9 cellular contexts compared by ENCODE assay signal in the genomic region with DNA sequence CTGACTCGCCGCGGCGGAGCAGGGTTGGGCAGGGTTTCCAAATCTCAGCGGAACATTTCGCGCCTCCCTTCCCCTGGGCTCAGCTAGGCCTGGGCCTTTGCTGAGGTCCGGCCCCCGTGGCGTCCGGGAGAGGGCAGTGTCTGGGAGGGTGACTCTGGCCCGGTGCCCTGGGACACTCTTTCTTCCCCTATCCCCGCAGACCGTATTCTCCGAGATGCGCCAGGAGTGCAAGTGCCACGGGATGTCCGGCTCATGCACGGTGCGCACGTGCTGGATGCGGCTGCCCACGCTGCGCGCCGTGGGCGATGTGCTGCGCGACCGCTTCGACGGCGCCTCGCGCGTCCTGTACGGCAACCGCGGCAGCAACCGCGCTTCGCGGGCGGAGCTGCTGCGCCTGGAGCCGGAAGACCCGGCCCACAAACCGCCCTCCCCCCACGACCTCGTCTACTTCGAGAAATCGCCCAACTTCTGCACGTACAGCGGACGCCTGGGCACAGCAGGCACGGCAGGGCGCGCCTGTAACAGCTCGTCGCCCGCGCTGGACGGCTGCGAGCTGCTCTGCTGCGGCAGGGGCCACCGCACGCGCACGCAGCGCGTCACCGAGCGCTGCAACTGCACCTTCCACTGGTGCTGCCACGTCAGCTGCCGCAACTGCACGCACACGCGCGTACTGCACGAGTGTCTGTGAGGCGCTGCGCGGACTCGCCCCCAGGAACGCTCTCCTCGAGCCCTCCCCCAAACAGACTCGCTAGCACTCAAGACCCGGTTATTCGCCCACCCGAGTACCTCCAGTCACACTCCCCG. TPM values are rescaled to one million over a fixed set of nuclear protein-coding genes. Genes with fewer than 3 reads are reported as not detected.
DNase-seq lines count a peak whose midpoint lies in the region; ATAC-seq, FAIRE-seq and TF ChIP-seq lines count a peak whose summit lies in the region.
"Had no signal": no experiment of that assay in that cellular context is flagged by ENCODE, and none has a peak within 500 bp of the region (broad histone marks: within the 10 kb centered on the region; RNA-seq: fewer than 3 reads in every experiment).

No MANE protein-coding gene starts in this region.

- TF ChIP-seq CTCF in neural crest cell (conservative IDR thresholded peaks at IDR 0.05), result no peak

- TF ChIP-seq POLR2A in GM12891 (IDR thresholded peaks at IDR 0.05; ENCODE audit: low read depth, low read length), result no peak

- H3K27me3 Mint-ChIP-seq in neural crest cell (ENCODE audit: low read depth), result peaks cover 99% of the 10 kb centered on the region

- no peaks in the 10 kb centered on the region for H3K9me3 Mint-ChIP-seq in neural crest cell

- H3K36me3 Mint-ChIP-seq in neural crest cell (ENCODE audit: low read depth), result no peaks in the 10 kb centered on the region

- H3K4me1 Mint-ChIP-seq in neural crest cell, result peaks cover 27% of the 10 kb centered on the region

- FAIRE-seq in GM12891 (lab: Jason Lieb, UNC), result peak; percentile 80

- H3K4me3 Mint-ChIP-seq in neural crest cell, result peak overlapping the region; percentile 65

- DNase-seq in GM12891 (ENCODE audit: insufficient read length, low spot score) (no peak), T-helper 22 cell (ENCODE audit: low read depth) (peak; percentile 51), neural crest cell (ENCODE audit: low read depth, low spot score) (no peak), dermis blood vessel endothelial cell (no peak), NCI-H2029 treated with DMSO at 0.1 percent for 48 hours (lab: John Stamatoyannopoulos, UW) (no peak)
- peak; percentile 14 for DNase-seq in effector CD8-positive, alpha-beta T cell (lab: John Stamatoyannopoulos, UW)

- H3K27ac Mint-ChIP-seq in neural crest cell (ENCODE audit: unreplicated experiment), result no peak overlapping the region

- ATAC-seq in HG02623 (IDR thresholded peaks at IDR 0.05; ENCODE audit: unreplicated experiment), result no peak
- ATAC-seq in GM19023 (IDR thresholded peaks at IDR 0.05; ENCODE audit: unreplicated experiment), result no peak

TF ChIP-seq in GM12891, 5 proteins besides CTCF, POLR2A, EP300 and RAD21:
- TF ChIP-seq POU2F2 (IDR thresholded peaks at IDR 0.05; ENCODE audit: low read depth, low read length), result no peak
- TF ChIP-seq SPI1 (IDR thresholded peaks at IDR 0.05; ENCODE audit: low read depth, low read length), result no peak
- no peak for TF ChIP-seq POLR2AphosphoS5 (IDR thresholded peaks at IDR 0.05; ENCODE audit: low read depth, low read length)
- TF ChIP-seq TAF1 (IDR thresholded peaks at IDR 0.05; ENCODE audit: low read depth, low read length), result no peak

RNA-seq across cellular contexts. Expression of a gene that starts 3.0 kb away (rescaled TPM):
- polyA plus RNA-seq in GM12891 (2012; ENCODE audit: low read depth, missing spikeins), result not detected
- total RNA-seq in neural crest cell, result 1.2 and 2.1 TPM in 2 replicates
- total RNA-seq in dermis blood vessel endothelial cell, result not detected in 2 replicates
- total RNA-seq: M059J had no signal

RNA-seq across cellular contexts. Expression of a gene that starts 9.6 kb away (rescaled TPM):
- 0.30 TPM for polyA plus RNA-seq in GM12891 (2012; ENCODE audit: low read depth, missing spikeins)
- total RNA-seq in neural crest cell (1.3 and 1.8 TPM in 2 replicates), dermis blood vessel endothelial cell (0.05 TPM in 1 of 2 replicates, not detected in the other)

RNA-seq across cellular contexts. Expression of a gene that starts 18.0 kb away (rescaled TPM):
- polyA plus RNA-seq in GM12891 (2012; ENCODE audit: low read depth, missing spikeins), result 2.0 TPM
- total RNA-seq in neural crest cell (0.51 and 0.64 TPM in 2 replicates), dermis blood vessel endothelial cell (under 0.01 and 0.19 TPM in 2 replicates)
- total RNA-seq: M059J had no signal

RNA-seq across cellular contexts. Expression of a gene that starts 23.9 kb away (rescaled TPM):
- polyA plus RNA-seq in GM12891 (2012; ENCODE audit: low read depth, missing spikeins), result 121 TPM
- 194 and 202 TPM in 2 replicates for total RNA-seq in neural crest cell
- 46.1 and 61.5 TPM in 2 replicates for total RNA-seq in dermis blood vessel endothelial cell

RNA-seq across cellular contexts. Expression of a gene that starts 37.4 kb away (rescaled TPM):
- polyA plus RNA-seq in GM12891 (2012; ENCODE audit: low read depth, missing spikeins), result 49.9 TPM
- total RNA-seq in neural crest cell, result 58.5 and 61.9 TPM in 2 replicates
- 40.3 and 48.2 TPM in 2 replicates for total RNA-seq in dermis blood vessel endothelial cell

Comparison
In these comparisons a context has a peak if more than half of its experiments do, and no peak if none do; other contexts are left out.
1. DNase-seq: peak in T-helper 22 cell (single experiment) and effector CD8-positive, alpha-beta T cell (single experiment); none in GM12891 (single experiment), neural crest cell (single experiment), dermis blood vessel endothelial cell (single experiment) and NCI-H2029 treated with DMSO at 0.1 percent for 48 hours (single experiment).